ENCODE assay signal across 8 cellular contexts in the genomic region with DNA sequence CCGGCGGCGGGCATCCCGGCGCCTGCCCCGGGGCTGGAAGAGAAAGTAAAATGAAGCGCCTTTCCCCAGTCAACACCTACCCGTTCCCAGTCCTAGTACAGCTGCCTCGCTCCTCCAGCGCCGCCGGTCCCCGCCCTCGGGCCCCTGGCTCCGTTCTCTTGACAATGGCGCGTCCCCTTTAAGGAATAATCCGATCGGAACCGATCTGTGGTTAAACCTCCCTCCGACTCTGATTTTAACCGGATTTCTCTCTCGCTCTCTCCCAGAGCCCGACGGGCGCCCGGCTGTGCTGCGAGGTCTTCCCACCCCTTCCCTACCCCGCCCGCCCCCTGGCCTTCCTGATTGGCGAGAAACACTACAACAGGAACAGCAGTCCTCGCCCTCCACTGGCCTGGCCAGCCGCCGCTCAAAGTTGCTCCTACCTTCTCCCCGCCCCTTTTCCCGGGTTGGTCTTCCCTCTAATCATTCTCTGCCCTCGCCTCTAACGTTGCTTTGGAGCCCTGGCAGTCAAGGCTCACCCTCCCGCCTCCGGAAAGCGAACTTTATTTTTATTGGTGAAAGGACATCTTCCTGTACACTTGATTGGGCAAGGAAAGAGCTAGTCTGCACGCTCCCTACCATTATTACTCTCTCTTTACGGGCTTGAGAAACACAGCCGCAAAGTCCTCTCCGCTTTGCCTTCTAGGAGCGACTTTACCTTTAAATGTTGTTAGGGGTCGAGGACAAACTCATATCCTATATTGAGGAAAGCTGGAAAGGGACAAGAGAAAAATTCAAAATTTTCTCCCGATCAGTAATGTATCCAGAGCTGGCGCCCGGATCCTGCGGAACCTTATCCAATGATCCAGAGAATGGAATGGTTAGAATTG. TPM values are rescaled to one million over a fixed set of nuclear protein-coding genes. Genes with fewer than 3 reads are reported as not detected.
A peak's percentile ranks its signal among the peaks of the same experiment; 100 is the strongest.
DNase-seq lines count a peak whose midpoint lies in the region; ATAC-seq and TF ChIP-seq lines count a peak whose summit lies in the region.

A gene (minus strand): TSS at position 282 of the 869 bp plus-strand sequence. CDS start 145,869 bp downstream, outside the sequence.

- H3K4me1 ChIP-seq in DND-41 (ENCODE audit: insufficient read depth, low read length) (peaks cover 40% of the 10 kb centered on the region), GM23248 (ENCODE audit: insufficient read depth) (peaks cover 22% of the 10 kb centered on the region), esophagus squamous epithelium (peaks cover 11 to 45% (median 30%) of the 10 kb centered on the region in 3 donors)

- peak; percentile 91 for ATAC-seq in DND-41 (ENCODE audit: insufficient read depth, low read depth)
- ATAC-seq in stimulated activated effector memory CD8-positive, alpha-beta T cell treated with anti-CD3 and anti-CD28 coated beads, Interleukin-12 subunit alpha, Interleukin-12 subunit beta, amount 100 ng/mL, for 72 hours, result peak; percentile 95

- H4K20me1 ChIP-seq in DND-41 (ENCODE audit: insufficient read depth, low read length), result peaks cover 29% of the 10 kb centered on the region; the same call in 1 of the 2 replicates
- H4K20me1 ChIP-seq in GM23248 (ENCODE audit: insufficient read depth), result no peaks in the 10 kb centered on the region

- H3K9me3 Mint-ChIP-seq in activated T-helper 1 cell treated with anti-CD3 and anti-CD28 coated beads, Interleukin-12 subunit alpha, Interleukin-12 subunit beta, Interleukin-2, Interleukin-4 antibody, amounts not matched to agents 30 ng/mL and 10 ng/mL and 1 ng/mL, durations not matched to agents 14 hours and 24 hours and 36 hours, result no peaks in the 10 kb centered on the region
- no peaks in the 10 kb centered on the region for H3K9me3 Mint-ChIP-seq in stimulated activated effector memory CD8-positive, alpha-beta T cell treated with anti-CD3 and anti-CD28 coated beads, Interleukin-12 subunit alpha, Interleukin-12 subunit beta, amount 100 ng/mL, for 72 hours

- TF ChIP-seq POLR2A in esophagus squamous epithelium (IDR thresholded peaks at IDR 0.05), result peak in 2 of 4 donors; percentile 52 to 65

- H3K9me3 ChIP-seq in DND-41 (ENCODE audit: insufficient read depth, low read length, severe bottlenecking), result no peaks in the 10 kb centered on the region
- no peaks in the 10 kb centered on the region for H3K9me3 ChIP-seq in GM23248 (ENCODE audit: low read depth)
- no peaks in the 10 kb centered on the region for H3K9me3 ChIP-seq in esophagus squamous epithelium

- H3K4me2 ChIP-seq in DND-41 (ENCODE audit: insufficient read depth, low read length), result peak within 1 kb of the TSS; percentile 88
- peak within 1 kb of the TSS; percentile 88 for H3K4me2 ChIP-seq in GM23248 (ENCODE audit: unreplicated experiment)

- H3K36me3 ChIP-seq in DND-41 (ENCODE audit: insufficient read depth, low read length) (no peaks in the 10 kb centered on the region; the same call in 1 of the 2 replicates), GM23248 (ENCODE audit: low read depth) (no peaks in the 10 kb centered on the region), esophagus squamous epithelium (no peaks in the 10 kb centered on the region)

- H2AFZ ChIP-seq in DND-41 (ENCODE audit: low read depth, low read length) (peak within 1 kb of the TSS; percentile 91), GM23248 (peak within 1 kb of the TSS; percentile 89)

- no peaks in the 10 kb centered on the region for H3K27me3 Mint-ChIP-seq in activated T-helper 1 cell treated with anti-CD3 and anti-CD28 coated beads, Interleukin-12 subunit alpha, Interleukin-12 subunit beta, Interleukin-2, Interleukin-4 antibody, amounts not matched to agents 30 ng/mL and 10 ng/mL and 1 ng/mL, durations not matched to agents 14 hours and 24 hours and 36 hours (ENCODE audit: insufficient read depth)

- H3K4me3 Mint-ChIP-seq in activated T-helper 1 cell treated with anti-CD3 and anti-CD28 coated beads, Interleukin-12 subunit alpha, Interleukin-12 subunit beta, Interleukin-2, Interleukin-4 antibody, amounts not matched to agents 30 ng/mL and 10 ng/mL and 1 ng/mL, durations not matched to agents 14 hours and 24 hours and 36 hours, result peak within 1 kb of the TSS; percentile 90
- H3K4me3 Mint-ChIP-seq in stimulated activated effector memory CD8-positive, alpha-beta T cell treated with anti-CD3 and anti-CD28 coated beads, Interleukin-12 subunit alpha, Interleukin-12 subunit beta, amount 100 ng/mL, for 72 hours, result peak within 1 kb of the TSS; percentile 75

- WGBS in GM23248 (ENCODE audit: low coverage in 1 of 2, low lambda C conversion rate in 2 of 2, missing lambda C conversion rate in 2 of 2), 2 experiments, result 1% methylated on average over 49 to 51 of the region's 51 CpGs
- WGBS in esophagus squamous epithelium, 2 donors, result 0% methylated on average over 33 to 37 of the region's 51 CpGs

- H3K9ac ChIP-seq in DND-41 (ENCODE audit: low read depth, low read length) (peak within 1 kb of the TSS; percentile 90), GM23248 (peak within 1 kb of the TSS; percentile 91)

- H3K4me3 ChIP-seq in DND-41 (ENCODE audit: low read depth in 1 of 2, low read length in 2 of 2) (peak within 1 kb of the TSS; percentile 58 to 69), GM23248 (peak within 1 kb of the TSS; percentile 98), esophagus squamous epithelium (peak within 1 kb of the TSS; percentile 92 to 99 (median 96))

- in situ Hi-C loops in GM23248 (cut with MboI), result loop anchor here (25.0 kb wide), 1 partner anchor 193 kb away; no protein-coding TSS in a partner anchor

- peak within 1 kb of the TSS; percentile 93 for H3K27ac ChIP-seq in DND-41 (ENCODE audit: low read length)
- peak within 1 kb of the TSS; percentile 91 for H3K27ac ChIP-seq in GM23248
- H3K27ac ChIP-seq in esophagus squamous epithelium, result peak within 1 kb of the TSS; percentile 95 to 99 (median 99)

- TF ChIP-seq CTCF in DND-41 (IDR thresholded peaks at IDR 0.05; ENCODE audit: borderline replicate concordance, extremely low read depth, low read length, poor library complexity, severe bottlenecking), result no peak
- no peak for TF ChIP-seq CTCF in esophagus squamous epithelium (IDR thresholded peaks at IDR 0.05)

- peak within 1 kb of the TSS; percentile 90 for H3K27ac Mint-ChIP-seq in activated T-helper 1 cell treated with anti-CD3 and anti-CD28 coated beads, Interleukin-12 subunit alpha, Interleukin-12 subunit beta, Interleukin-2, Interleukin-4 antibody, amounts not matched to agents 30 ng/mL and 10 ng/mL and 1 ng/mL, durations not matched to agents 14 hours and 24 hours and 36 hours
- peak within 1 kb of the TSS; percentile 88 for H3K27ac Mint-ChIP-seq in stimulated activated effector memory CD8-positive, alpha-beta T cell treated with anti-CD3 and anti-CD28 coated beads, Interleukin-12 subunit alpha, Interleukin-12 subunit beta, amount 100 ng/mL, for 72 hours

- intact Hi-C loops in activated T-helper 1 cell treated with anti-CD3 and anti-CD28 coated beads, Interleukin-12 subunit alpha, Interleukin-12 subunit beta, Interleukin-2, Interleukin-4 antibody, amounts not matched to agents 30 ng/mL and 10 ng/mL and 1 ng/mL, durations not matched to agents 14 hours and 24 hours and 36 hours (cut with micrococcal nuclease), result loop anchor here (1.0 to 10.0 kb wide), 13 partner anchors 12 to 1315 kb away; a partner anchor contains a TSS
- intact Hi-C loops in esophagus squamous epithelium (cut with DNase I), result loop anchor here (5.0 kb wide), 1 partner anchor 182 kb away; no protein-coding TSS in a partner anchor

- H3K9me2 ChIP-seq in GM23248 (ENCODE audit: insufficient read depth), result no peaks in the 10 kb centered on the region

- H3K4me1 Mint-ChIP-seq in activated T-helper 1 cell treated with anti-CD3 and anti-CD28 coated beads, Interleukin-12 subunit alpha, Interleukin-12 subunit beta, Interleukin-2, Interleukin-4 antibody, amounts not matched to agents 30 ng/mL and 10 ng/mL and 1 ng/mL, durations not matched to agents 14 hours and 24 hours and 36 hours (ENCODE audit: low read depth), result peaks cover 46% of the 10 kb centered on the region
- H3K4me1 Mint-ChIP-seq in stimulated activated effector memory CD8-positive, alpha-beta T cell treated with anti-CD3 and anti-CD28 coated beads, Interleukin-12 subunit alpha, Interleukin-12 subunit beta, amount 100 ng/mL, for 72 hours, result peaks cover 34% of the 10 kb centered on the region

- H3K79me2 ChIP-seq in DND-41 (ENCODE audit: insufficient read depth, low read length) (peaks cover 50% of the 10 kb centered on the region), GM23248 (ENCODE audit: insufficient read depth) (peaks cover 39% of the 10 kb centered on the region)

- H3K36me3 Mint-ChIP-seq in activated T-helper 1 cell treated with anti-CD3 and anti-CD28 coated beads, Interleukin-12 subunit alpha, Interleukin-12 subunit beta, Interleukin-2, Interleukin-4 antibody, amounts not matched to agents 30 ng/mL and 10 ng/mL and 1 ng/mL, durations not matched to agents 14 hours and 24 hours and 36 hours (ENCODE audit: low read depth), result peaks cover 5% of the 10 kb centered on the region
- H3K36me3 Mint-ChIP-seq in stimulated activated effector memory CD8-positive, alpha-beta T cell treated with anti-CD3 and anti-CD28 coated beads, Interleukin-12 subunit alpha, Interleukin-12 subunit beta, amount 100 ng/mL, for 72 hours, result peaks cover 8% of the 10 kb centered on the region

- H3K27me3 ChIP-seq in DND-41 (ENCODE audit: insufficient read depth, low read length, poor library complexity) (no peaks in the 10 kb centered on the region), GM23248 (replicated peaks; ENCODE audit: insufficient read depth) (no peaks in the 10 kb centered on the region), esophagus squamous epithelium (no peaks in the 10 kb centered on the region)

- H3F3A ChIP-seq in GM23248 (ENCODE audit: insufficient read depth), result peaks cover 28% of the 10 kb centered on the region

- DNase-seq in DND-41 (peak; percentile 100), GM23248 (peak; percentile 100), Kasumi-1 (lab: John Stamatoyannopoulos, UW) (peak; percentile 100), RPMI7951 (ENCODE audit: low read depth) (peak; percentile 99), esophagus squamous epithelium (lab: John Stamatoyannopoulos, UW) (peak; percentile 99), myocyte (ENCODE audit: low read depth) (peak; percentile 100)
- peak; percentile 96 for DNase-seq in activated T-helper 1 cell treated with anti-CD3 and anti-CD28 coated beads, Interleukin-12 subunit alpha, Interleukin-12 subunit beta, Interleukin-2, Interleukin-4 antibody, amounts not matched to agents 30 ng/mL and 10 ng/mL and 1 ng/mL, durations not matched to agents 14 hours and 24 hours and 36 hours (ENCODE audit: low spot score)
- peak; percentile 83 to 98 for DNase-seq in stimulated activated effector memory CD8-positive, alpha-beta T cell treated with anti-CD3 and anti-CD28 coated beads, Interleukin-12 subunit alpha, Interleukin-12 subunit beta, amount 100 ng/mL, for 72 hours (ENCODE audit: low spot score in 2 of 2)

RNA-seq across cellular contexts. Expression of the gene that starts here (rescaled TPM):
- total RNA-seq in GM23248 (2014; rRNA removed; shearing (Covaris generic)), result 28.4 and 34.7 TPM in 2 replicates
- 12.4 and 16.6 TPM in 2 replicates for polyA plus RNA-seq in GM23248 (2016; fragmentation: Nextera tagmentation; extraction: Ambion mirVana)
- total RNA-seq in RPMI7951 (2014; rRNA removed; shearing (Covaris generic)), result 28.7 and 40.2 TPM in 2 replicates
- 70.3 and 80.0 TPM in 2 replicates for total RNA-seq in activated T-helper 1 cell treated with anti-CD3 and anti-CD28 coated beads, Interleukin-12 subunit alpha, Interleukin-12 subunit beta, Interleukin-2, Interleukin-4 antibody, amounts not matched to agents 30 ng/mL and 10 ng/mL and 1 ng/mL, durations not matched to agents 14 hours and 24 hours and 36 hours
- 10 to 100 TPM; 26.1 to 69.6 (median 38.1) TPM for total RNA-seq in esophagus squamous epithelium
- 30.8 and 42.4 TPM in 2 replicates for total RNA-seq in myocyte
- polyA plus RNA-seq in myocyte (2012), result 7.1 TPM

Comparison
In these comparisons a context has a peak if more than half of its experiments do, and no peak if none do; other contexts are left out.
1. Peak in every context shown above with its lines: DNase-seq, ATAC-seq, H3K4me3 ChIP-seq and H3K27ac ChIP-seq.